ENCODE assay signal across 8 cellular contexts in genomic region chr22:39318507-39319283, GRCh38. TPM values are rescaled to one million over a fixed set of nuclear protein-coding genes. Genes with fewer than 3 reads are reported as not detected.
DNase-seq lines count a peak whose midpoint lies in the region; ATAC-seq and TF ChIP-seq lines count a peak whose summit lies in the region.

No MANE protein-coding gene starts in this region.

- intact Hi-C loops in CD4-positive, alpha-beta T cell (cut with DNase I, micrococcal nuclease) = loop anchor here (1.0 to 10.0 kb wide), 9 partner anchors 76 to 1264 kb away; partner anchors contain the start of genes CBX7 (in 2 of the 2), PDGFB (in 2 of the 2), ATF4 (in 1 of the 2) and CBX6 (in 1 of the 2)

- peak; percentile 17 for ATAC-seq in CD4-positive, alpha-beta T cell (ENCODE audit: poor library complexity)
- ATAC-seq in naive B cell (ENCODE audit: low read depth in 2 of 2) = peak; percentile 6 to 9
- ATAC-seq in HG03439 (IDR thresholded peaks at IDR 0.05; ENCODE audit: unreplicated experiment) = no peak

- peak in 6 of 10 experiments; percentile 18 to 35 (median 30) for DNase-seq in CD4-positive, alpha-beta T cell
- DNase-seq in HCEC 1CT = peak; percentile 44
- peak; percentile 41 for DNase-seq in SW480 (ENCODE audit: low spot score)
- DNase-seq in endothelial cell (ENCODE audit: low spot score) = no peak
- DNase-seq in naive B cell = no peak
- DNase-seq in DMS153 (lab: John Stamatoyannopoulos, UW) = no peak
- DNase-seq in GM20000 (ENCODE audit: low spot score) = no peak

- no peak for TF ChIP-seq CTCF in CD4-positive, alpha-beta T cell (IDR thresholded peaks at IDR 0.05)
- TF ChIP-seq CTCF in endothelial cell (IDR thresholded peaks at IDR 0.05; ENCODE audit: unreplicated experiment) = no peak
- no peak for TF ChIP-seq CTCF in GM20000 (IDR thresholded peaks at IDR 0.05; ENCODE audit: extremely low read depth, missing control alignments)

- H3K27ac ChIP-seq in CD4-positive, alpha-beta T cell (ENCODE audit: low read depth, low read length) = peak overlapping the region; percentile 88

- no peaks in the 10 kb centered on the region for H3K9me3 ChIP-seq in CD4-positive, alpha-beta T cell (ENCODE audit: control insufficient read depth, low read length)

- no peaks in the 10 kb centered on the region for H3K27me3 Mint-ChIP-seq in CD4-positive, alpha-beta T cell
- H3K27me3 Mint-ChIP-seq in endothelial cell (ENCODE audit: unreplicated experiment) = peaks cover 8% of the 10 kb centered on the region
- peaks cover 0 to 3% (median 0%) of the 10 kb centered on the region in 3 donors for H3K27me3 Mint-ChIP-seq in naive B cell

- CTCF ChIA-PET in CD4-positive, alpha-beta T cell (lab: Charles Lee) = interaction anchor here (0.6 to 5.4 kb wide), 9 partner anchors 80 to 449 kb away, joined by 3 to 43 read pairs (median 6); partner anchors contain the start of genes ATF4, CBX7 and TAB1

- no peaks in the 10 kb centered on the region for H3K27me3 ChIP-seq in CD4-positive, alpha-beta T cell (ENCODE audit: control insufficient read depth, insufficient read depth, low read length)

- H3K36me3 Mint-ChIP-seq in CD4-positive, alpha-beta T cell (ENCODE audit: low read depth) = peaks cover 64% of the 10 kb centered on the region
- H3K36me3 Mint-ChIP-seq in endothelial cell (ENCODE audit: low read depth, unreplicated experiment) (peaks cover 27% of the 10 kb centered on the region), naive B cell (peaks cover 0 to 11% of the 10 kb centered on the region in 2 donors)

- POLR2A ChIA-PET in CD4-positive, alpha-beta T cell (lab: Charles Lee) = interaction anchor here (0.6 to 5.9 kb wide), 46 partner anchors 8 to 1538 kb away, joined by 3 to 163 read pairs (median 6); partner anchors contain the start of genes ANKRD54, ATF4, CBX6 and CBX7

- H3K4me1 Mint-ChIP-seq in CD4-positive, alpha-beta T cell (ENCODE audit: low read depth) = peaks cover 43% of the 10 kb centered on the region
- peaks cover 39% of the 10 kb centered on the region for H3K4me1 Mint-ChIP-seq in endothelial cell (ENCODE audit: unreplicated experiment)
- peaks cover 25 to 54% (median 26%) of the 10 kb centered on the region in 3 donors for H3K4me1 Mint-ChIP-seq in naive B cell

- H3K9me3 Mint-ChIP-seq in CD4-positive, alpha-beta T cell = no peaks in the 10 kb centered on the region
- H3K9me3 Mint-ChIP-seq in endothelial cell (ENCODE audit: unreplicated experiment) (no peaks in the 10 kb centered on the region), naive B cell (peaks cover 0 to 8% (median 0%) of the 10 kb centered on the region in 7 donors)

- peak overlapping the region; percentile 96 for H3K27ac Mint-ChIP-seq in CD4-positive, alpha-beta T cell
- H3K27ac Mint-ChIP-seq in endothelial cell (ENCODE audit: unreplicated experiment) (peak overlapping the region; percentile 97), naive B cell (peak overlapping the region; percentile 97 to 100 (median 98))

- peak overlapping the region; percentile 99 for H3K4me3 Mint-ChIP-seq in CD4-positive, alpha-beta T cell
- H3K4me3 Mint-ChIP-seq in endothelial cell (ENCODE audit: unreplicated experiment) (peak overlapping the region; percentile 99), naive B cell (peak overlapping the region; percentile 95 to 100 (median 99))

RNA-seq across cellular contexts. Expression of gene RPL3, which starts 0.7 kb away (rescaled TPM):
- 1,000 to 10,000 TPM; 3,952 to 3,974 TPM for total RNA-seq in CD4-positive, alpha-beta T cell
- total RNA-seq in endothelial cell (ENCODE audit: unreplicated experiment) = 2,149 TPM
- polyA plus RNA-seq in naive B cell (ENCODE audit: low read depth in 6 of 6) = 1,000 to 10,000 TPM; 2,656 to 3,743 (median 2,840) TPM

RNA-seq across cellular contexts. Expression of gene SYNGR1, which starts 31.1 kb away (rescaled TPM):
- under 1 TPM; 0.44 to 0.59 TPM for total RNA-seq in CD4-positive, alpha-beta T cell
- total RNA-seq in endothelial cell (ENCODE audit: unreplicated experiment) = 2.9 TPM
- polyA plus RNA-seq in naive B cell (ENCODE audit: low read depth in 6 of 6) = 10 to 100 TPM in 1 of 6 donors, 1 to 10 TPM in 5; 2.6 to 11.9 (median 4.6) TPM

Comparison
In these comparisons a context has a peak if more than half of its experiments do, and no peak if none do; other contexts are left out.
1. DNase-seq: peak in CD4-positive, alpha-beta T cell (6 of 10), HCEC 1CT (single experiment) and SW480 (single experiment); none in endothelial cell (single experiment), naive B cell (single experiment), DMS153 (single experiment) and GM20000 (single experiment).
2. Peak in every context shown above with its lines, with median percentiles within 50 percentile points of each other: H3K27ac Mint-ChIP-seq and H3K4me3 Mint-ChIP-seq.